Comparison of ENCODE assay signal across 10 cellular contexts in genomic region chr10:68997216-68997615, GRCh38. TPM values are rescaled to one million over a fixed set of nuclear protein-coding genes. Genes with fewer than 3 reads are reported as not detected.
A peak's percentile ranks its signal among the peaks of the same experiment; 100 is the strongest.
DNase-seq lines count a peak whose midpoint lies in the region; ATAC-seq and TF ChIP-seq lines count a peak whose summit lies in the region.
"Had no signal": no experiment of that assay in that cellular context is flagged by ENCODE, and none has a peak within 500 bp of the region (broad histone marks: within the 10 kb centered on the region; RNA-seq: fewer than 3 reads in every experiment).

No MANE protein-coding gene starts in this region.

- H3K36me3 Mint-ChIP-seq in activated CD8-positive, alpha-beta T cell treated with anti-CD3 and anti-CD28 coated beads, Interleukin-2, amount 10 ng/mL, durations not matched to agents 7 days and 5 days (ENCODE audit: low read depth): peaks cover 10% of the 10 kb centered on the region

- TF ChIP-seq POLR2A in thyroid gland (IDR thresholded peaks at IDR 0.05): no peak

- no peak overlapping the region for H3K4me3 ChIP-seq in left ventricle myocardium inferior
- no peak overlapping the region for H3K4me3 ChIP-seq in thyroid gland (replicated peaks in 1 of 3)

- CTCF ChIA-PET in activated CD8-positive, alpha-beta T cell treated with anti-CD3 and anti-CD28 coated beads, Interleukin-2, amount 10 ng/mL, durations not matched to agents 7 days and 5 days (lab: Charles Lee): no interaction called here

- peaks cover 33% of the 10 kb centered on the region for H3K4me1 Mint-ChIP-seq in activated CD8-positive, alpha-beta T cell treated with anti-CD3 and anti-CD28 coated beads, Interleukin-2, amount 10 ng/mL, durations not matched to agents 7 days and 5 days (ENCODE audit: low read depth)
- peaks cover 56% of the 10 kb centered on the region for H3K4me1 Mint-ChIP-seq in stimulated activated naive CD8-positive, alpha-beta T cell treated with anti-CD3 and anti-CD28 coated beads, Interleukin-15, amount 100 ng/mL, for 72 hours

- H3K27me3 Mint-ChIP-seq in activated CD8-positive, alpha-beta T cell treated with anti-CD3 and anti-CD28 coated beads, Interleukin-2, amount 10 ng/mL, durations not matched to agents 7 days and 5 days (ENCODE audit: low read depth): no peaks in the 10 kb centered on the region
- no peaks in the 10 kb centered on the region for H3K27me3 Mint-ChIP-seq in stimulated activated naive CD8-positive, alpha-beta T cell treated with anti-CD3 and anti-CD28 coated beads, Interleukin-15, amount 100 ng/mL, for 72 hours

- H3K9me3 ChIP-seq in left ventricle myocardium inferior (replicated peaks) (no peaks in the 10 kb centered on the region), thyroid gland (no peaks in the 10 kb centered on the region)

- H3K4me3 Mint-ChIP-seq in activated CD8-positive, alpha-beta T cell treated with anti-CD3 and anti-CD28 coated beads, Interleukin-2, amount 10 ng/mL, durations not matched to agents 7 days and 5 days: no peak overlapping the region
- peak overlapping the region; percentile 70 to 71 for H3K4me3 Mint-ChIP-seq in stimulated activated naive CD8-positive, alpha-beta T cell treated with anti-CD3 and anti-CD28 coated beads, Interleukin-15, amount 100 ng/mL, for 72 hours
- H3K4me3 Mint-ChIP-seq: nephron had no signal

- no peak for TF ChIP-seq CTCF in left ventricle myocardium inferior (IDR thresholded peaks at IDR 0.05; ENCODE audit: borderline replicate concordance)
- TF ChIP-seq CTCF in thyroid gland (IDR thresholded peaks at IDR 0.05): no peak

- H3K27me3 ChIP-seq in left ventricle myocardium inferior (ENCODE audit: low read depth) (no peaks in the 10 kb centered on the region), thyroid gland (no peaks in the 10 kb centered on the region)

- peak overlapping the region; percentile 73 for H3K27ac Mint-ChIP-seq in activated CD8-positive, alpha-beta T cell treated with anti-CD3 and anti-CD28 coated beads, Interleukin-2, amount 10 ng/mL, durations not matched to agents 7 days and 5 days
- H3K27ac Mint-ChIP-seq in stimulated activated naive CD8-positive, alpha-beta T cell treated with anti-CD3 and anti-CD28 coated beads, Interleukin-15, amount 100 ng/mL, for 72 hours: peak overlapping the region; percentile 5 to 90
- H3K27ac Mint-ChIP-seq: nephron had no signal

- POLR2A ChIA-PET in activated CD8-positive, alpha-beta T cell treated with anti-CD3 and anti-CD28 coated beads, Interleukin-2, amount 10 ng/mL, durations not matched to agents 7 days and 5 days (lab: Charles Lee): no interaction called here

- H3K9me3 Mint-ChIP-seq in activated CD8-positive, alpha-beta T cell treated with anti-CD3 and anti-CD28 coated beads, Interleukin-2, amount 10 ng/mL, durations not matched to agents 7 days and 5 days (ENCODE audit: insufficient read depth): no peaks in the 10 kb centered on the region
- no peaks in the 10 kb centered on the region for H3K9me3 Mint-ChIP-seq in stimulated activated naive CD8-positive, alpha-beta T cell treated with anti-CD3 and anti-CD28 coated beads, Interleukin-15, amount 100 ng/mL, for 72 hours
- H3K9me3 Mint-ChIP-seq: nephron had no signal

- intact Hi-C loops in left ventricle myocardium inferior (cut with micrococcal nuclease): no loop called here
- intact Hi-C loops in Right ventricle myocardium inferior (cut with DNase I): no loop called here
- intact Hi-C loops in thyroid gland (cut with DNase I): loop anchor here (10.0 kb wide), 1 partner anchor 118 kb away; no protein-coding TSS in a partner anchor
- intact Hi-C loops in posterior cingulate gyrus (cut with DNase I): no loop called here

- WGBS in thyroid gland, 2 donors: 87 to 88% methylated on average over 3 of the region's 3 CpGs

- no peak for DNase-seq in left ventricle myocardium inferior
- DNase-seq in Right ventricle myocardium inferior (ENCODE audit: missing footprints): no peak
- DNase-seq in activated CD8-positive, alpha-beta T cell treated with anti-CD3 and anti-CD28 coated beads, Interleukin-2, amount 10 ng/mL, durations not matched to agents 7 days and 5 days: no peak
- DNase-seq in stimulated activated naive CD8-positive, alpha-beta T cell treated with anti-CD3 and anti-CD28 coated beads, Interleukin-15, amount 100 ng/mL, for 72 hours: no peak
- DNase-seq in thyroid gland: no peak
- DNase-seq in posterior cingulate gyrus: no peak
- no peak for DNase-seq in activated CD4-positive, alpha-beta T cell treated with anti-CD3 and anti-CD28 coated beads, Interleukin-2, amount 50 U/mL, for 1 hour
- DNase-seq: NCI-H1436 had no signal

- peaks cover 21% of the 10 kb centered on the region for H3K36me3 ChIP-seq in left ventricle myocardium inferior
- peaks cover 7 to 15% of the 10 kb centered on the region in 2 donors for H3K36me3 ChIP-seq in thyroid gland

- no peak for ATAC-seq in Right ventricle myocardium inferior
- peak; percentile 21 for ATAC-seq in HG02678 (IDR thresholded peaks at IDR 0.05; ENCODE audit: unreplicated experiment)
- peak; percentile 29 for ATAC-seq in activated CD8-positive, alpha-beta T cell treated with anti-CD3 and anti-CD28 coated beads, Interleukin-2, amount 10 ng/mL, durations not matched to agents 7 days and 5 days
- ATAC-seq in stimulated activated naive CD8-positive, alpha-beta T cell treated with anti-CD3 and anti-CD28 coated beads, Interleukin-15, amount 100 ng/mL, for 72 hours: peak; percentile 18

- peaks cover 56% of the 10 kb centered on the region for H3K4me1 ChIP-seq in left ventricle myocardium inferior
- H3K4me1 ChIP-seq in thyroid gland: peaks cover 15 to 24% of the 10 kb centered on the region in 2 donors

- H3K27ac ChIP-seq in left ventricle myocardium inferior (replicated peaks) (peak overlapping the region; percentile 51), thyroid gland (no peak overlapping the region)

RNA-seq across cellular contexts. Expression of gene KIFBP, which starts 8.6 kb away (rescaled TPM):
- total RNA-seq in left ventricle myocardium inferior: 51.2 TPM
- 52.2 TPM for total RNA-seq in Right ventricle myocardium inferior
- 10 to 100 TPM; 13.7 to 16.5 TPM for total RNA-seq in activated CD8-positive, alpha-beta T cell treated with anti-CD3 and anti-CD28 coated beads, Interleukin-2, amount 10 ng/mL, durations not matched to agents 7 days and 5 days
- total RNA-seq in thyroid gland: 10 to 100 TPM; 37.9 to 54.1 (median 42.8) TPM

RNA-seq across cellular contexts. Expression of gene DDX21, which starts 41.2 kb away (rescaled TPM):
- 21.9 TPM for total RNA-seq in left ventricle myocardium inferior
- 19.6 TPM for total RNA-seq in Right ventricle myocardium inferior
- total RNA-seq in activated CD8-positive, alpha-beta T cell treated with anti-CD3 and anti-CD28 coated beads, Interleukin-2, amount 10 ng/mL, durations not matched to agents 7 days and 5 days: 10 to 100 TPM; 94.7 to 94.9 TPM
- total RNA-seq in thyroid gland: 10 to 100 TPM; 30.9 to 56.1 (median 38.1) TPM
